In the genomic region with DNA sequence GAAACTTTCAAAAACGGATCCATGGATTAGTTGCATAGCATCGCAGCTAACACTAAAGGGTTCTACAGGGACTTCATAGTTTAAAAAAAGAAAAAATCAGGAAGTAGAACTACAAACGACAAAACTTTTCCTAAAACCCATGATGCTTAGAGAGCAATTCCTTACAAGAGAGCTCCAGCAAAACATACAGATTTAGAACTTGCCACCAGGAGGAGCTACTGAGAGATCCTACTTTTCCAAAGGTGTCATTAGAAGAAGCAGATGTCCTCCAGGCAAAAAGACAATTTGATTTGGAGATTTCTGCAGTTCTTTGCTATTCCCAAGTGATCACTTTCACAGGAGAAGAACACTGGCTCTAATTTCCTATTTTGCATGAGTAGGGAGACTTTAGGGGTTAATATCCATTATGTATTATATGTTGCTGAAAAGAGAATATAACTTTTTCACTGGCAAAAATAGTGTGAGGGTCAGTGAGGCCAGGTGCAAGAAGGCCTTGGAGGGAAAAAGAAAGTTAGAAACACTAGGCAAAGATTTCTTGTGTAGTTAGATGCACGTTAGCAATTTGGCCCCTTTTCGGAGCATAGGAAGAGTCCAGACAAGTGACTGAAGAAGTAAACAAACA, we compare ENCODE assay signal across 8 cellular contexts.
DNase-seq lines count a peak whose midpoint lies in the region; ATAC-seq and TF ChIP-seq lines count a peak whose summit lies in the region.

No MANE protein-coding gene starts in this region.

- TF ChIP-seq CTCF in AG09309 (IDR thresholded peaks at IDR 0.05; ENCODE audit: control insufficient read depth, insufficient read depth, low read depth, low read length, missing control alignments), result peak; percentile 49
- peak in 3 of 5 experiments; percentile 24 to 44 (median 39) for TF ChIP-seq CTCF in tibial nerve (IDR thresholded peaks at IDR 0.05)

- DNase-seq in AG09309 (ENCODE audit: low read depth) (peak; percentile 3), GM04503 (ENCODE audit: low read depth) (peak; percentile 11), MV-4-11 (lab: John Stamatoyannopoulos, UW) (peak; percentile 30), SW 1271 (lab: John Stamatoyannopoulos, UW) (peak; percentile 4 to 48), hepatic stellate cell (ENCODE audit: low spot score) (peak; percentile 3), tibial nerve (ENCODE audit: low spot score in 2 of 2) (peak in 1 of 2 donors; percentile 16)

- H3K36me3 ChIP-seq in tibial nerve, result no peaks in the 10 kb centered on the region

- H3K9me3 ChIP-seq in tibial nerve, result no peaks in the 10 kb centered on the region

- no peak for TF ChIP-seq POLR2A in tibial nerve (IDR thresholded peaks at IDR 0.05)

- 40 to 46% methylated on average over 5 of the region's 5 CpGs for WGBS in tibial nerve, 2 donors

- H3K4me1 ChIP-seq in tibial nerve, result no peaks in the 10 kb centered on the region

- ATAC-seq in HG02840 (IDR thresholded peaks at IDR 0.05; ENCODE audit: low FRiP score, unreplicated experiment) (no peak), HG03196 (IDR thresholded peaks at IDR 0.05; ENCODE audit: unreplicated experiment) (no peak)

- no peaks in the 10 kb centered on the region for H3K27me3 ChIP-seq in tibial nerve

- H3K27ac ChIP-seq in tibial nerve, result no peak overlapping the region

- TF ChIP-seq EP300 in tibial nerve (IDR thresholded peaks at IDR 0.05), result no peak

- H3K4me3 ChIP-seq in AG09309 (ENCODE audit: control insufficient read depth, low read depth, low read length), result no peak overlapping the region
- no peak overlapping the region for H3K4me3 ChIP-seq in tibial nerve
